30 cellular contexts compared by ENCODE assay signal in the genomic region with DNA sequence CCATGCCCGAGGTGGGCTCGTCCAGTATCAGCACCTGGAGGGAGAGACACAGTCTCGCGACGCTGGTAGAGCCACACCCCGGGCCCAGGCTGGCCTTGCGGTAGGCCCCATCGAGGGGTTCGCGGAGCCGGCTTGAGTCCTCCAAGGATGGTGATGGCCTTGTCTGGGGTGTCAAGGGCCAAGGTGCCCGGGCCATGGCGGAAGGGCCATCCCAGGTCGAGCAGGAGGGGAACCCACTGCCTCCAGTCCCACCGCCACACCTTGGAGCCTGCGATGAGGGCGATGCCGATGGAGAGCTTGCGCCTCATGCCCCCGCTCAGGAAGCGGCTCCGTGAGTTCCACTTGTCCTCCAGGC.
"Had no signal": no experiment of that assay in that cellular context is flagged by ENCODE, and none has a peak within 500 bp of the region (broad histone marks: within the 10 kb centered on the region; RNA-seq: fewer than 3 reads in every experiment).

No MANE protein-coding gene starts in this region.

- H3K4me3 ChIP-seq: coronary artery, esophagus squamous epithelium, heart right ventricle, lung, mucosa of descending colon, pancreas, right lobe of liver, thoracic aorta, tibial nerve, upper lobe of left lung, uterus had no signal

- H3K36me3 ChIP-seq: esophagus squamous epithelium, pancreas, right lobe of liver, uterus had no signal

- H3K27me3 ChIP-seq: esophagus squamous epithelium, heart right ventricle, pancreas, right lobe of liver, tibial nerve, upper lobe of left lung, uterus had no signal

- H3K27ac Mint-ChIP-seq: memory B cell; mesothelial cell of epicardium; naive B cell; nephron progenitor cell; progenitor cell of endocrine pancreas; stimulated activated naive B cell treated with anti-CD40 and anti-IgM and Interleukin-4, amounts not matched to agents 10 μg/mL and 1 μg/mL and 100 μg/mL, for 72 hours; stimulated activated naive CD8-positive, alpha-beta T cell treated with anti-CD3 and anti-CD28 coated beads, Interleukin-15, Interleukin-2, amounts not matched to agents 100 ng/mL and 50 ng/mL, for 24 hours had no signal

- H3K36me3 Mint-ChIP-seq: immature natural killer cell, memory B cell, mesothelial cell of epicardium, naive B cell had no signal

- DNase-seq: dermis blood vessel endothelial cell; effector memory CD4-positive, alpha-beta T cell; erythroblast; esophagus squamous epithelium; foreskin melanocyte; glutamatergic neuron; heart right ventricle; hippocampal formation; left ventricle myocardium superior; mucosa of descending colon; naive B cell; nephron progenitor cell; occipital lobe; pancreas; right lobe of liver; small intestine; stimulated activated CD4-positive, alpha-beta T cell treated with anti-CD3 and anti-CD28 coated beads, Interleukin-15, amount 100 ng/mL, for 24 hours; stimulated activated CD4-positive, alpha-beta T cell treated with anti-CD3 and anti-CD28 coated beads, Interleukin-2, amount 100 ng/mL, for 48 hours; stimulated activated naive B cell treated with anti-CD40 and anti-IgM and Interleukin-4, amounts not matched to agents 10 μg/mL and 1 μg/mL and 100 μg/mL, for 72 hours; uterus had no signal

- H3K4me1 ChIP-seq: pancreas, right lobe of liver, uterus had no signal

- H3K9me3 ChIP-seq: esophagus squamous epithelium, heart right ventricle, mucosa of descending colon, pancreas, right lobe of liver, thoracic aorta, tibial nerve, upper lobe of left lung, uterus had no signal

- H3K9me3 Mint-ChIP-seq: immature natural killer cell; memory B cell; mesothelial cell of epicardium; naive B cell; nephron progenitor cell; stimulated activated naive B cell treated with anti-CD40 and anti-IgM and Interleukin-4, amounts not matched to agents 10 μg/mL and 1 μg/mL and 100 μg/mL, for 72 hours; stimulated activated naive CD8-positive, alpha-beta T cell treated with anti-CD3 and anti-CD28 coated beads, Interleukin-15, Interleukin-2, amounts not matched to agents 100 ng/mL and 50 ng/mL, for 24 hours had no signal

- H3K27me3 Mint-ChIP-seq: memory B cell; naive B cell; progenitor cell of endocrine pancreas; stimulated activated naive CD8-positive, alpha-beta T cell treated with anti-CD3 and anti-CD28 coated beads, Interleukin-15, Interleukin-2, amounts not matched to agents 100 ng/mL and 50 ng/mL, for 24 hours had no signal

- H3K4me3 Mint-ChIP-seq: memory B cell; mesothelial cell of epicardium; naive B cell; nephron progenitor cell; stimulated activated naive B cell treated with anti-CD40 and anti-IgM and Interleukin-4, amounts not matched to agents 10 μg/mL and 1 μg/mL and 100 μg/mL, for 72 hours; stimulated activated naive CD8-positive, alpha-beta T cell treated with anti-CD3 and anti-CD28 coated beads, Interleukin-15, Interleukin-2, amounts not matched to agents 100 ng/mL and 50 ng/mL, for 24 hours had no signal

- H3K4me1 Mint-ChIP-seq: memory B cell; mesothelial cell of epicardium; naive B cell; nephron progenitor cell; stimulated activated naive B cell treated with anti-CD40 and anti-IgM and Interleukin-4, amounts not matched to agents 10 μg/mL and 1 μg/mL and 100 μg/mL, for 72 hours had no signal
